Comparison of ENCODE assay signal across 11 cellular contexts in the genomic region with DNA sequence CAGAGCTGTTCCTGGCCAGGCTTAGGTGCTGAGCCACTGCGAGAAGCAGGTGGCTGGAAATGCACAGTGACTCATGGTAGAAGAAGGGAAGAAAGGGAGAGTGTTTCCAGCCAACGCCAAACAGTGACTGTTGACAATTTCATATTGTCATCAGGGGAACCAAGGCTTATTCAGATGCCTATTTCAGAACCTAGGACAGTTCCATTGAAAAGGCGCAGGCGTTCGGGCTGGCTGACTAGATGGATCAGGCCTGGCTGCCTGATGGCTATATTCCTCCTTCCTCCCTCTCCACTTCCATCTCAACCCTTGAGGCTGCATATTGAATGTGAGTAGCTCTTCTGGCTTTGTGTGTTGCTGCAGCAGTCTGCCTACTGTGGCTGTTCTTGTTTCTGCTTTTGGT.
DNase-seq lines count a peak whose midpoint lies in the region; ATAC-seq and TF ChIP-seq lines count a peak whose summit lies in the region.
"Had no signal": no experiment of that assay in that cellular context is flagged by ENCODE, and none has a peak within 500 bp of the region (broad histone marks: within the 10 kb centered on the region; RNA-seq: fewer than 3 reads in every experiment).

No MANE protein-coding gene starts in this region.

- intact Hi-C loops in CD14-positive monocyte (cut with micrococcal nuclease): no loop called here

- no peak for ATAC-seq in GM19324 (IDR thresholded peaks at IDR 0.05; ENCODE audit: low FRiP score, unreplicated experiment)

- no peaks in the 10 kb centered on the region for H3K36me3 Mint-ChIP-seq in CD14-positive monocyte

- H3K9me3 Mint-ChIP-seq in CD14-positive monocyte: peaks cover 0 to 2% (median 0%) of the 10 kb centered on the region in 7 donors
- H3K9me3 Mint-ChIP-seq: dendritic cell treated with granulocyte-macrophage colony-stimulating factor and Interleukin-4, amounts not matched to agents 40 ng/mL and 50 ng/mL, for 4 days had no signal

- H3K4me3 ChIP-seq in AG10803 (ENCODE audit: low read length): no peak overlapping the region

- no peaks in the 10 kb centered on the region for H3K4me1 Mint-ChIP-seq in CD14-positive monocyte

- TF ChIP-seq CTCF in AG10803 (conservative IDR thresholded peaks at IDR 0.05; ENCODE audit: low read length) (no peak), CD14-positive monocyte (IDR thresholded peaks at IDR 0.05) (no peak)

- H3K4me3 Mint-ChIP-seq in CD14-positive monocyte: no peak overlapping the region
- H3K4me3 Mint-ChIP-seq: dendritic cell treated with granulocyte-macrophage colony-stimulating factor and Interleukin-4, amounts not matched to agents 40 ng/mL and 50 ng/mL, for 4 days had no signal

- DNase-seq in AG10803 (ENCODE audit: low read depth) (peak; percentile 11), HT-29 (ENCODE audit: low spot score) (peak; percentile 30), amniotic epithelial cell (ENCODE audit: low read depth) (peak; percentile 32), iPS-NIHi7 (ENCODE audit: extremely low spot score) (peak; percentile 77), NCI-H446 treated with DMSO at 0.1 percent for 48 hours (lab: John Stamatoyannopoulos, UW) (no peak), CD14-positive monocyte (ENCODE audit: low spot score) (no peak), NCI-H2107 treated with DMSO at 0.1 percent for 48 hours (lab: John Stamatoyannopoulos, UW; ENCODE audit: unreplicated experiment) (no peak)
- DNase-seq: NCI-H2171, T-helper 2 cell had no signal

- peaks cover 0 to 3% (median 0%) of the 10 kb centered on the region in 3 donors for H3K27me3 Mint-ChIP-seq in CD14-positive monocyte (ENCODE audit: low read depth in 3 of 3)
- H3K27me3 Mint-ChIP-seq: dendritic cell treated with granulocyte-macrophage colony-stimulating factor and Interleukin-4, amounts not matched to agents 40 ng/mL and 50 ng/mL, for 4 days had no signal

- no peak overlapping the region for H3K27ac Mint-ChIP-seq in CD14-positive monocyte
- H3K27ac Mint-ChIP-seq: dendritic cell treated with granulocyte-macrophage colony-stimulating factor and Interleukin-4, amounts not matched to agents 40 ng/mL and 50 ng/mL, for 4 days had no signal

Comparison
In these comparisons a context has a peak if more than half of its experiments do, and no peak if none do; other contexts are left out.
1. DNase-seq: peak in AG10803 (single experiment), HT-29 (single experiment), amniotic epithelial cell (single experiment) and iPS-NIHi7 (single experiment); none in NCI-H446 treated with DMSO at 0.1 percent for 48 hours (single experiment), CD14-positive monocyte (single experiment) and NCI-H2107 treated with DMSO at 0.1 percent for 48 hours (single experiment).